21 cellular contexts compared by ENCODE assay signal in genomic region chr21:26047279-26047967, GRCh38.
"Had no signal": no experiment of that assay in that cellular context is flagged by ENCODE, and none has a peak within 500 bp of the region (broad histone marks: within the 10 kb centered on the region; RNA-seq: fewer than 3 reads in every experiment).

No MANE protein-coding gene starts in this region.

- FAIRE-seq: frontal cortex, kidney had no signal

- DNase-seq: activated B cell treated with CpG ODN at 0.5 μM for 24 hours; activated CD4-positive, alpha-beta memory T cell treated with anti-CD3 and anti-CD28 coated beads, Interleukin-2, amount 10 ng/mL, durations not matched to agents 7 days and 5 days; activated CD4-positive, alpha-beta T cell treated with anti-CD3 and anti-CD28 coated beads for 4 hours; activated CD8-positive, alpha-beta memory T cell treated with anti-CD3 and anti-CD28 coated beads, Interleukin-2, amount 10 ng/mL, durations not matched to agents 7 days and 5 days; activated naive CD4-positive, alpha-beta T cell; activated naive CD8-positive, alpha-beta T cell treated with anti-CD3 and anti-CD28 coated beads for 36 hours; amniotic stem cell; central memory CD4-positive, alpha-beta T cell; kidney; left ventricle myocardium superior; naive thymus-derived CD4-positive, alpha-beta T cell; stimulated activated CD4-positive, alpha-beta T cell treated with anti-CD3 and anti-CD28 coated beads, Interleukin-4, amount 100 ng/mL, for 1 hour; stimulated activated naive CD8-positive, alpha-beta T cell treated with anti-CD3 and anti-CD28 coated beads, Interleukin-15, amount 100 ng/mL, for 72 hours; trophoblast cell had no signal

- H2AFZ ChIP-seq: neural progenitor cell had no signal

- ATAC-seq: activated CD8-positive, alpha-beta memory T cell treated with anti-CD3 and anti-CD28 coated beads, Interleukin-2, amount 10 ng/mL, durations not matched to agents 7 days and 5 days; left ventricle myocardium superior; naive thymus-derived CD4-positive, alpha-beta T cell; sciatic nerve; stimulated activated naive CD8-positive, alpha-beta T cell treated with anti-CD3 and anti-CD28 coated beads, Interleukin-15, amount 100 ng/mL, for 72 hours had no signal

- H3K4me3 ChIP-seq: coronary artery, neural progenitor cell, smooth muscle cell, suprapubic skin, vagina had no signal

- H3K9ac ChIP-seq: neural progenitor cell had no signal

- H3K9me3 ChIP-seq: suprapubic skin, vagina had no signal

- H3K27me3 ChIP-seq: neural progenitor cell, suprapubic skin, vagina had no signal

- H3K4me2 ChIP-seq: neural progenitor cell, smooth muscle cell had no signal

- H3K27ac ChIP-seq: coronary artery, neural progenitor cell, suprapubic skin, vagina had no signal

- H3K4me1 ChIP-seq: neural progenitor cell had no signal
